Comparison of ENCODE assay signal across 7 cellular contexts in the genomic region with DNA sequence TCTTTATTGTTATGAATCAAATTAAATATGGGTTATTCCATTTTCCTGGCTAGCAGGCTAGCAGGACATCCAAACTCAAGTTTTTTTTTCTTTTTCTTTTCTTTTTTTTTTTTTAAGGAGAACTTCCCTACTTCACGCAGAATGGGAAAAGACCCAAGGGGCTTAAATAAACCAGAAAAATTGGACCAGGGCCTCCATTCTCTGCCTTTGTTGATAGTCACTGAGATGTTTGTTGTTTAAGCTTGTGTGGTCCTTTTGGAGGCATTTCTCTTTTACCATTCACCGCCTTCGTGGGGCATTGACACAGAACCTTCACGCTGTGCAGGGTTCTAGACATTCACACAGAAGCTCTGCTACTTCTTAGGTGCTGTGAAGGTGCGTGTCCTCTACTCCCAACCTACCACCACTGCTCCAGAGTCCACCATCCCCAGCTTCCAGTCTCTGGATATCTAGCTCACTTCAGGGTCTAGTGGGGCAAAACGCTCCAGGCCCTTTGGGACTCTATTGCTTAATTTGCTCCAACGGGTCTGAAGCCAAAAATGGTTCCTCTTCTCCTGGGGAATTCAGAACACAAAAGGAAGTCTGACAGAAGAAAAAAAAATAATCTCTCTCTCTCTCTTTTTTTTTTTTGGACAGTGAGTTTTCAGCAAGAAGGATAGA.
"Had no signal": no experiment of that assay in that cellular context is flagged by ENCODE, and none has a peak within 500 bp of the region (broad histone marks: within the 10 kb centered on the region; RNA-seq: fewer than 3 reads in every experiment).

No MANE protein-coding gene starts in this region.

- DNase-seq: activated B cell treated with CpG ODN at 0.5 μM for 24 hours; activated CD4-positive, alpha-beta T cell treated with anti-CD3 and anti-CD28 coated beads, Interleukin-2, amount 10 ng/mL, durations not matched to agents 24 days and 14 days; activated naive CD4-positive, alpha-beta T cell treated with anti-CD3 and anti-CD28 coated beads, Interleukin-2, amount 50 U/mL, for 16 hours; foreskin melanocyte; stimulated activated CD4-positive, alpha-beta T cell treated with anti-CD3 and anti-CD28 coated beads, Interleukin-2, amount 100 ng/mL, for 48 hours had no signal

- H3K9me3 ChIP-seq: neutrophil had no signal

- H3K27ac ChIP-seq: neutrophil, SK-N-MC had no signal

- H3K36me3 ChIP-seq: neutrophil had no signal

- H3K4me3 ChIP-seq: SK-N-MC had no signal

- H3K27me3 ChIP-seq: neutrophil had no signal
